14 cellular contexts compared by ENCODE assay signal in the genomic region with DNA sequence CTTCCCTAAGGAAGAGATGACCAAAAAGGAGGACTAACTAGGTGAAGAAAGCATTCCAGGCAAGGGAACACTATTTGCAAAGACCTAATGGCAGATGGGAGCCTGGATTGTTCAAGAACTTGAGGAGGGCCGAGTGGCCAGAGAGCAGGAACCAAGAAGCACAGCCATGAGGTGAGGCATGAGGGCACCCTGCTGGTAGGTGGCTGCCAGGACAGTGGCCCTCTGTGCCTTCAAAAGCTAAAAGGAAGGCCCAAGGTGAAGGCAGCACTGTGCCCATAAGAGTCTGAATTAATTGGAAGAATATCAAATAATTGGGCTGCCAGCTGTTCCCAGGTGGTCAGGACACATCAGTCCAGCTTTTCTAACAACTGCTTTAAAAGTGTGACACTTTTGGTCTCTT. TPM values are rescaled to one million over a fixed set of nuclear protein-coding genes. Genes with fewer than 3 reads are reported as not detected.
DNase-seq lines count a peak whose midpoint lies in the region; ATAC-seq and TF ChIP-seq lines count a peak whose summit lies in the region.
"Had no signal": no experiment of that assay in that cellular context is flagged by ENCODE, and none has a peak within 500 bp of the region (broad histone marks: within the 10 kb centered on the region; RNA-seq: fewer than 3 reads in every experiment).

No MANE protein-coding gene starts in this region.

- peaks cover 7% of the 10 kb centered on the region for H3K36me3 Mint-ChIP-seq in chondrocyte (ENCODE audit: low read depth)

- H2AFZ ChIP-seq in MM.1S (ENCODE audit: low read length) (no peak overlapping the region), osteoblast (ENCODE audit: low read length) (no peak overlapping the region)

- no peaks in the 10 kb centered on the region for H3K9me3 Mint-ChIP-seq in chondrocyte (ENCODE audit: low read depth)
- H3K9me3 Mint-ChIP-seq: T-helper 1 cell treated with Interleukin-12 subunit alpha and Interleukin-12 subunit beta and Interleukin-4 antibody, amounts not matched to agents 30 μg/mL and 1 μg/mL, for 36 hours had no signal

- H3K4me3 ChIP-seq in MM.1S (ENCODE audit: low read length) (no peak overlapping the region), osteoblast (ENCODE audit: insufficient read depth, low read length) (no peak overlapping the region)
- H3K4me3 ChIP-seq: dorsolateral prefrontal cortex, MG63 had no signal

- no peaks in the 10 kb centered on the region for H3F3A ChIP-seq in MM.1S (ENCODE audit: insufficient read depth, low read length)

- H3K27me3 Mint-ChIP-seq in chondrocyte (ENCODE audit: low read depth) = no peaks in the 10 kb centered on the region

- H3K4me2 ChIP-seq in MM.1S (ENCODE audit: low read depth, low read length) (no peak overlapping the region), osteoblast (ENCODE audit: insufficient read depth, low read length) (no peak overlapping the region)

- peaks cover 17% of the 10 kb centered on the region for H3K4me1 Mint-ChIP-seq in chondrocyte (ENCODE audit: low read depth)

- H3K36me3 ChIP-seq in MM.1S (replicated peaks; ENCODE audit: insufficient read depth, low read length) = no peaks in the 10 kb centered on the region
- H3K36me3 ChIP-seq in osteoblast (ENCODE audit: insufficient read depth, low read length) = no peaks in the 10 kb centered on the region
- H3K36me3 ChIP-seq: MG63 had no signal

- H3K79me2 ChIP-seq in MM.1S (ENCODE audit: low read length) = no peaks in the 10 kb centered on the region
- no peaks in the 10 kb centered on the region for H3K79me2 ChIP-seq in osteoblast (ENCODE audit: insufficient read depth, low read length)

- no peak overlapping the region for H3K4me3 Mint-ChIP-seq in chondrocyte (ENCODE audit: unreplicated experiment)
- H3K4me3 Mint-ChIP-seq: T-helper 1 cell treated with Interleukin-12 subunit alpha and Interleukin-12 subunit beta and Interleukin-4 antibody, amounts not matched to agents 30 μg/mL and 1 μg/mL, for 36 hours had no signal

- H3K9me2 ChIP-seq in MM.1S (replicated peaks; ENCODE audit: insufficient read depth, low read length) = no peaks in the 10 kb centered on the region

- H3K27ac Mint-ChIP-seq in chondrocyte (ENCODE audit: unreplicated experiment) = no peak overlapping the region
- H3K27ac Mint-ChIP-seq: T-helper 1 cell treated with Interleukin-12 subunit alpha and Interleukin-12 subunit beta and Interleukin-4 antibody, amounts not matched to agents 30 μg/mL and 1 μg/mL, for 36 hours had no signal

- H4K20me1 ChIP-seq in MM.1S (ENCODE audit: insufficient read depth, low read length) (no peaks in the 10 kb centered on the region), osteoblast (ENCODE audit: insufficient read depth, low read length) (no peaks in the 10 kb centered on the region)

- ATAC-seq in GM18511 (IDR thresholded peaks at IDR 0.05; ENCODE audit: unreplicated experiment) (no peak), HG03175 (IDR thresholded peaks at IDR 0.05; ENCODE audit: unreplicated experiment) (no peak)

- H3K9ac ChIP-seq in MM.1S (ENCODE audit: low read length) = no peak overlapping the region

- H3K9me3 ChIP-seq in MM.1S (replicated peaks; ENCODE audit: insufficient read depth, low read length) (no peaks in the 10 kb centered on the region), osteoblast (ENCODE audit: low read depth, low read length) (no peaks in the 10 kb centered on the region)
- H3K9me3 ChIP-seq: Caco-2, MG63 had no signal

- no peaks in the 10 kb centered on the region for H3K27me3 ChIP-seq in MM.1S (replicated peaks; ENCODE audit: insufficient read depth, low read length)
- no peaks in the 10 kb centered on the region for H3K27me3 ChIP-seq in osteoblast (ENCODE audit: insufficient read depth, low read length)
- H3K27me3 ChIP-seq: dorsolateral prefrontal cortex, MG63 had no signal

- TF ChIP-seq CTCF in GM12873 (IDR thresholded peaks at IDR 0.05; ENCODE audit: insufficient read depth, low read depth, low read length, missing control alignments) (peak; percentile 37), MM.1S (IDR thresholded peaks at IDR 0.05; ENCODE audit: low read length) (peak; percentile 19; the same call in 1 of the 2 replicates), chondrocyte (IDR thresholded peaks at IDR 0.05) (peak; percentile 30), osteoblast (IDR thresholded peaks at IDR 0.05; ENCODE audit: extremely low read depth, low read depth, low read length) (peak; percentile 16)

- DNase-seq in MM.1S (no peak), chondrocyte (ENCODE audit: low spot score) (no peak), osteoblast (ENCODE audit: insufficient read length, low spot score, missing footprints) (no peak), amygdala (lab: John Stamatoyannopoulos, UW) (no peak)
- no peak for DNase-seq in activated CD4-positive, alpha-beta T cell treated with anti-CD3 and anti-CD28 coated beads for 48 hours
- DNase-seq: dorsolateral prefrontal cortex, mammary epithelial cell, MG63, posterior cingulate gyrus had no signal

- H3K4me1 ChIP-seq in MM.1S (ENCODE audit: low read length) = no peaks in the 10 kb centered on the region
- no peaks in the 10 kb centered on the region for H3K4me1 ChIP-seq in osteoblast (ENCODE audit: insufficient read depth, low read length)
- H3K4me1 ChIP-seq: Caco-2 had no signal

- H3K27ac ChIP-seq in MM.1S (ENCODE audit: low read length) = no peak overlapping the region
- H3K27ac ChIP-seq in osteoblast (ENCODE audit: low read depth, low read length) = no peak overlapping the region
- H3K27ac ChIP-seq: dorsolateral prefrontal cortex had no signal

RNA-seq across cellular contexts. Expression of a gene that starts 27.9 kb away (rescaled TPM):
- total RNA-seq in chondrocyte (29.6 to 43.5 TPM (median 41.5 TPM) in 3 replicates), osteoblast (34.7 and 44.5 TPM in 2 replicates)
